Comparison of ENCODE assay signal across 1 cellular context in genomic region chr2:20576598-20577115, GRCh38.
TF ChIP-seq lines count a peak whose summit lies in the region.

No MANE protein-coding gene starts in this region.

TF ChIP-seq in K562, 482 proteins besides CTCF, POLR2A, EP300 and RAD21 (continued from another document and continues in another):
- peak; percentile 19; the same call in 1 of the 2 replicates for TF ChIP-seq MGA (IDR thresholded peaks at IDR 0.05)
- no peak for TF ChIP-seq XRCC4 (IDR thresholded peaks at IDR 0.05; ENCODE audit: extremely low read depth, insufficient read depth, insufficient read length)
- TF ChIP-seq SFPQ (IDR thresholded peaks at IDR 0.05; ENCODE audit: low read depth, low read length) = no peak
- peak; percentile 95 for TF ChIP-seq ZNF395 (CRISPR knock-in tag; IDR thresholded peaks at IDR 0.05)
- TF ChIP-seq CBX1 (IDR thresholded peaks at IDR 0.05; ENCODE audit: low read depth) = no peak
- no peak for TF ChIP-seq MLLT1 (IDR thresholded peaks at IDR 0.05)
- TF ChIP-seq L3MBTL2 (IDR thresholded peaks at IDR 0.05) = no peak; the same call in 1 of the 2 replicates
- 0 out of 4 replicates have a peak, but pooled peaks of 1 of the 2 experiments have one; percentile 25 for TF ChIP-seq MNT (conservative IDR thresholded peaks at IDR 0.05)
- no peak for TF ChIP-seq ZSCAN29 (IDR thresholded peaks at IDR 0.05)
- TF ChIP-seq CREBBP (IDR thresholded peaks at IDR 0.05; ENCODE audit: low read depth, low read length) = no peak
- TF ChIP-seq MAX (CRISPR knock-in tag; IDR thresholded peaks at IDR 0.05) = no peak
- no peak for TF ChIP-seq ARHGAP35 (IDR thresholded peaks at IDR 0.05; ENCODE audit: partially characterized antibody)
- TF ChIP-seq ZNF143 (CRISPR knock-in tag; IDR thresholded peaks at IDR 0.05) = no peak
- no peak for TF ChIP-seq ADNP (tag; IDR thresholded peaks at IDR 0.05)
- peak; percentile 27; the same call in 1 of the 2 replicates for TF ChIP-seq PATZ1 (CRISPR knock-in tag; IDR thresholded peaks at IDR 0.05; ENCODE audit: borderline replicate concordance)
- TF ChIP-seq CBX3 (IDR thresholded peaks at IDR 0.05; ENCODE audit: borderline replicate concordance in 1 of 2, low read length in 2 of 2) = no peak
- no peak for TF ChIP-seq MIER1 (IDR thresholded peaks at IDR 0.05; ENCODE audit: low read depth)
- no peak; the same call in 1 of the 2 replicates for TF ChIP-seq ZNF41 (CRISPR knock-in tag; conservative IDR thresholded peaks at IDR 0.05)
- no peak for TF ChIP-seq ZNF512 (tag; IDR thresholded peaks at IDR 0.05)
- TF ChIP-seq GABPB2 (CRISPR knock-in tag; conservative IDR thresholded peaks at IDR 0.05) = no peak
- TF ChIP-seq THRB (CRISPR knock-in tag; conservative IDR thresholded peaks at IDR 0.05) = no peak
- no peak for TF ChIP-seq ZNF197 (CRISPR knock-in tag; IDR thresholded peaks at IDR 0.05; ENCODE audit: low read depth)
